9 cellular contexts compared by ENCODE assay signal in genomic region chr17:47423406-47424295, GRCh38.
A peak's percentile ranks its signal among the peaks of the same experiment; 100 is the strongest.
DNase-seq lines count a peak whose midpoint lies in the region; ATAC-seq and TF ChIP-seq lines count a peak whose summit lies in the region.
"Had no signal": no experiment of that assay in that cellular context is flagged by ENCODE, and none has a peak within 500 bp of the region (broad histone marks: within the 10 kb centered on the region; RNA-seq: fewer than 3 reads in every experiment).

No MANE protein-coding gene starts in this region.

- H3K9me3 ChIP-seq in osteoblast (ENCODE audit: low read depth, low read length) = no peaks in the 10 kb centered on the region

- intact Hi-C loops in activated CD4-positive, alpha-beta T cell treated with anti-CD3 and anti-CD28 coated beads, Interleukin-2, amount 10 ng/mL, durations not matched to agents 24 days and 14 days (cut with micrococcal nuclease) = no loop called here

- H3K27ac Mint-ChIP-seq in activated CD4-positive, alpha-beta T cell treated with anti-CD3 and anti-CD28 coated beads, Interleukin-2, amount 10 ng/mL, durations not matched to agents 24 days and 14 days = no peak overlapping the region

- H3K4me1 ChIP-seq in osteoblast (ENCODE audit: insufficient read depth, low read length) = no peaks in the 10 kb centered on the region

- H3K4me3 ChIP-seq in WI38 (ENCODE audit: low read depth, low read length) (peak overlapping the region; percentile 50), foreskin fibroblast (ENCODE audit: low read depth in 1 of 2, low read length in 2 of 2) (peak overlapping the region; percentile 32 to 34), osteoblast (ENCODE audit: insufficient read depth, low read length) (peak overlapping the region; percentile 69)

- peak overlapping the region; percentile 71 for H3K4me2 ChIP-seq in osteoblast (ENCODE audit: insufficient read depth, low read length)

- TF ChIP-seq CTCF in WI38 (IDR thresholded peaks at IDR 0.05; ENCODE audit: low read depth, low read length) = no peak
- no peak for TF ChIP-seq CTCF in foreskin fibroblast (IDR thresholded peaks at IDR 0.05; ENCODE audit: low read depth, low read length)
- TF ChIP-seq CTCF in osteoblast (IDR thresholded peaks at IDR 0.05; ENCODE audit: extremely low read depth, low read depth, low read length) = no peak

- H3K27me3 Mint-ChIP-seq in activated CD4-positive, alpha-beta T cell treated with anti-CD3 and anti-CD28 coated beads, Interleukin-2, amount 10 ng/mL, durations not matched to agents 24 days and 14 days = peaks cover 17% of the 10 kb centered on the region

- H3K27me3 ChIP-seq in osteoblast (ENCODE audit: insufficient read depth, low read length) = no peaks in the 10 kb centered on the region

- peaks cover 14% of the 10 kb centered on the region for H3K36me3 Mint-ChIP-seq in activated CD4-positive, alpha-beta T cell treated with anti-CD3 and anti-CD28 coated beads, Interleukin-2, amount 10 ng/mL, durations not matched to agents 24 days and 14 days (ENCODE audit: low read depth)

- no peaks in the 10 kb centered on the region for H4K20me1 ChIP-seq in osteoblast (ENCODE audit: insufficient read depth, low read length)

- no peak for ATAC-seq in HG02970 (IDR thresholded peaks at IDR 0.05; ENCODE audit: low FRiP score, unreplicated experiment)

- H3K4me3 Mint-ChIP-seq in activated CD4-positive, alpha-beta T cell treated with anti-CD3 and anti-CD28 coated beads, Interleukin-2, amount 10 ng/mL, durations not matched to agents 24 days and 14 days = no peak overlapping the region

- no peaks in the 10 kb centered on the region for H3K36me3 ChIP-seq in osteoblast (ENCODE audit: insufficient read depth, low read length)

- no peak overlapping the region for H3K27ac ChIP-seq in osteoblast (ENCODE audit: low read depth, low read length)

- peaks cover 4% of the 10 kb centered on the region for H3K9me3 Mint-ChIP-seq in activated CD4-positive, alpha-beta T cell treated with anti-CD3 and anti-CD28 coated beads, Interleukin-2, amount 10 ng/mL, durations not matched to agents 24 days and 14 days

- no peaks in the 10 kb centered on the region for H3K79me2 ChIP-seq in osteoblast (ENCODE audit: insufficient read depth, low read length)

- DNase-seq in activated CD4-positive, alpha-beta T cell treated with anti-CD3 and anti-CD28 coated beads, Interleukin-2, amount 10 ng/mL, durations not matched to agents 24 days and 14 days = peak; percentile 57
- no peak for DNase-seq in activated CD4-positive, alpha-beta T cell treated with anti-CD3 and anti-CD28 coated beads, Interleukin-2, amount 50 U/mL, for 1 hour
- DNase-seq in foreskin fibroblast (peak in 1 of 2 donors; percentile 10), osteoblast (ENCODE audit: insufficient read length, low spot score, missing footprints) (peak; percentile 85), NCI-H2196 treated with DMSO at 0.1 percent for 48 hours (lab: John Stamatoyannopoulos, UW; ENCODE audit: unreplicated experiment) (no peak), NCI-H1436 treated with DMSO at 0.1 percent for 48 hours (lab: John Stamatoyannopoulos, UW) (no peak)
- DNase-seq: DND-41 had no signal

- peaks cover 7% of the 10 kb centered on the region for H3K4me1 Mint-ChIP-seq in activated CD4-positive, alpha-beta T cell treated with anti-CD3 and anti-CD28 coated beads, Interleukin-2, amount 10 ng/mL, durations not matched to agents 24 days and 14 days

- no peak overlapping the region for H2AFZ ChIP-seq in osteoblast (ENCODE audit: low read length)

Comparison
In these comparisons a context has a peak if more than half of its experiments do, and no peak if none do; other contexts are left out.
1. DNase-seq: peak in activated CD4-positive, alpha-beta T cell treated with anti-CD3 and anti-CD28 coated beads, Interleukin-2, amount 10 ng/mL, durations not matched to agents 24 days and 14 days (single experiment) and osteoblast (single experiment); none in activated CD4-positive, alpha-beta T cell treated with anti-CD3 and anti-CD28 coated beads, Interleukin-2, amount 50 U/mL, for 1 hour (single experiment), NCI-H2196 treated with DMSO at 0.1 percent for 48 hours (single experiment) and NCI-H1436 treated with DMSO at 0.1 percent for 48 hours (single experiment).
2. Peak in every context shown above with its lines, with median percentiles within 50 percentile points of each other: H3K4me3 ChIP-seq.